Comparison of ENCODE assay signal across 8 cellular contexts in the genomic region with DNA sequence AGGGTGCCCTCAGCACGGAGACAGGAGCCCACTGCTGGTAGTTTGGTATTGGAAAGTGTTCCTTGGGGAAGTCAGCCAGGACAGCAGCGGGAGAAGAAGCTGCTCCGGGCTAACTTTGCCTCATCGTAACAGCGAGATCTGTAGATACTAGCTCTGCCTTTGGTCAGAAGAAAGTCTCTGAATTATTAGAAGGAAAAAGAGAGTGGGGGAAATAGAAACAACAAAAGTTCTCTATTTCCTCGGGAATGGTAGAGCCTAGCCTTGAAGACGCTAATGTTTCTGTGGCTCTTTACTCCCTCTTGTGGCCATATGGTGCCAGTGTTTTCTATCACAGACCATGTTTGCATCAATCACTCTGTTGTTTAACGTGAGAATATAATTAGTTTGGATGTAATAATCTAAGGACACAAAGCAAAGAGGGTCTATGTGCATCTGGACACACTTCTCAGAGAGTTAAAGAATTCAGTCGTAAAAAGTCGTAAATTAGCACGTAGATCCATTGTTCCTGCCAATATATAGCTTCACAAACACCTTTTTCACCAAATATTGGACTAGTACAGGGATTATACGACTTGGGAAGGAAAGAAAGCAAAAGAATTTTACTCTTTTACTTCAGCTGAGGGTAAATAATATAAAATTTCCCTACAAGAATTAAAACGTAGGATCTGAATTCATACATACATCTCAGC. TPM values are rescaled to one million over a fixed set of nuclear protein-coding genes. Genes with fewer than 3 reads are reported as not detected.
DNase-seq lines count a peak whose midpoint lies in the region; ATAC-seq, FAIRE-seq and TF ChIP-seq lines count a peak whose summit lies in the region.

No MANE protein-coding gene starts in this region.

- no TSS peak for BruUV-seq in PC-9 (replicated peaks; lab: Mats Ljungman, UMichigan)

- peaks cover 0 to 3% (median 0%) of the 10 kb centered on the region in 3 donors for H3K9me3 Mint-ChIP-seq in IgD-negative memory B cell
- no peaks in the 10 kb centered on the region for H3K9me3 Mint-ChIP-seq in activated T-helper 2 cell treated with anti-CD3 and anti-CD28 coated beads, Interferon-gamma antibody, Interleukin-2, Interleukin-4, amounts not matched to agents 10 μg/mL and 5 μg/mL and 100 μg/mL, durations not matched to agents 14 hours and 24 hours and 36 hours
- H3K9me3 Mint-ChIP-seq in natural killer cell treated with Interleukin-12 subunit alpha and Interleukin-12 subunit beta and Interleukin-15 and Interleukin-18, amount 100 ng/mL, for 72 hours, result no peaks in the 10 kb centered on the region

- no peak overlapping the region for H3K27ac ChIP-seq in PC-9

- H3K4me1 ChIP-seq in PC-9 (replicated peaks; ENCODE audit: insufficient read depth), result peaks cover 14% of the 10 kb centered on the region; the same call in 1 of the 2 replicates

- H3K4me3 ChIP-seq in PC-9 (peak overlapping the region; percentile 59), fibroblast of villous mesenchyme (ENCODE audit: low read depth, low read length) (peak overlapping the region; percentile 62)

- peak; percentile 62 for ATAC-seq in GM21576 (IDR thresholded peaks at IDR 0.05; ENCODE audit: unreplicated experiment)
- ATAC-seq in natural killer cell treated with Interleukin-12 subunit alpha and Interleukin-12 subunit beta and Interleukin-15 and Interleukin-18, amount 100 ng/mL, for 72 hours, result peak; percentile 77 to 79

- H3K4me3 Mint-ChIP-seq in IgD-negative memory B cell, result peak overlapping the region; percentile 60 to 97 (median 90)
- peak overlapping the region; percentile 83 for H3K4me3 Mint-ChIP-seq in activated T-helper 2 cell treated with anti-CD3 and anti-CD28 coated beads, Interferon-gamma antibody, Interleukin-2, Interleukin-4, amounts not matched to agents 10 μg/mL and 5 μg/mL and 100 μg/mL, durations not matched to agents 14 hours and 24 hours and 36 hours (ENCODE audit: low read depth)
- H3K4me3 Mint-ChIP-seq in natural killer cell treated with Interleukin-12 subunit alpha and Interleukin-12 subunit beta and Interleukin-15 and Interleukin-18, amount 100 ng/mL, for 72 hours, result peak overlapping the region; percentile 93

- intact Hi-C loops in PC-9 (cut with micrococcal nuclease; ENCODE audit: unreplicated experiment), result loop anchor here (1.0 to 10.0 kb wide), 7 partner anchors 55 to 424 kb away; a partner anchor contains a TSS
- intact Hi-C loops in activated T-helper 2 cell treated with anti-CD3 and anti-CD28 coated beads, Interferon-gamma antibody, Interleukin-2, Interleukin-4, amounts not matched to agents 10 μg/mL and 5 μg/mL and 100 μg/mL, durations not matched to agents 14 hours and 24 hours and 36 hours (cut with micrococcal nuclease), result loop anchor here (1.0 to 5.0 kb wide), 6 partner anchors 15 to 424 kb away; a partner anchor contains a TSS

- no peaks in the 10 kb centered on the region for H3F3A ChIP-seq in PC-9 (ENCODE audit: insufficient read depth, low read depth)

- H3K27me3 Mint-ChIP-seq in IgD-negative memory B cell, result no peaks in the 10 kb centered on the region
- peaks cover 9% of the 10 kb centered on the region for H3K27me3 Mint-ChIP-seq in activated T-helper 2 cell treated with anti-CD3 and anti-CD28 coated beads, Interferon-gamma antibody, Interleukin-2, Interleukin-4, amounts not matched to agents 10 μg/mL and 5 μg/mL and 100 μg/mL, durations not matched to agents 14 hours and 24 hours and 36 hours (ENCODE audit: low read depth)
- H3K27me3 Mint-ChIP-seq in natural killer cell treated with Interleukin-12 subunit alpha and Interleukin-12 subunit beta and Interleukin-15 and Interleukin-18, amount 100 ng/mL, for 72 hours, result no peaks in the 10 kb centered on the region

- H4K20me1 ChIP-seq in PC-9 (ENCODE audit: insufficient read depth), result no peaks in the 10 kb centered on the region

- peak overlapping the region; percentile 63 to 90 (median 83) for H3K27ac Mint-ChIP-seq in IgD-negative memory B cell
- peak overlapping the region; percentile 42 for H3K27ac Mint-ChIP-seq in activated T-helper 2 cell treated with anti-CD3 and anti-CD28 coated beads, Interferon-gamma antibody, Interleukin-2, Interleukin-4, amounts not matched to agents 10 μg/mL and 5 μg/mL and 100 μg/mL, durations not matched to agents 14 hours and 24 hours and 36 hours
- peak overlapping the region; percentile 81 to 99 for H3K27ac Mint-ChIP-seq in natural killer cell treated with Interleukin-12 subunit alpha and Interleukin-12 subunit beta and Interleukin-15 and Interleukin-18, amount 100 ng/mL, for 72 hours

- peaks cover 2% of the 10 kb centered on the region for H3K36me3 Mint-ChIP-seq in IgD-negative memory B cell
- no peaks in the 10 kb centered on the region for H3K36me3 Mint-ChIP-seq in activated T-helper 2 cell treated with anti-CD3 and anti-CD28 coated beads, Interferon-gamma antibody, Interleukin-2, Interleukin-4, amounts not matched to agents 10 μg/mL and 5 μg/mL and 100 μg/mL, durations not matched to agents 14 hours and 24 hours and 36 hours (ENCODE audit: low read depth)
- no peaks in the 10 kb centered on the region for H3K36me3 Mint-ChIP-seq in natural killer cell treated with Interleukin-12 subunit alpha and Interleukin-12 subunit beta and Interleukin-15 and Interleukin-18, amount 100 ng/mL, for 72 hours

- TF ChIP-seq CTCF in PC-9 (conservative IDR thresholded peaks at IDR 0.05) (peak; percentile 88), fibroblast of villous mesenchyme (IDR thresholded peaks at IDR 0.05; ENCODE audit: insufficient read depth, low read depth, low read length) (peak; percentile 96)

- DNase-seq in Daoy (ENCODE audit: low read depth), result peak; percentile 77
- peak; percentile 36 to 61 for DNase-seq in PC-9
- DNase-seq in activated T-helper 2 cell treated with anti-CD3 and anti-CD28 coated beads, Interferon-gamma antibody, Interleukin-2, Interleukin-4, amounts not matched to agents 10 μg/mL and 5 μg/mL and 100 μg/mL, durations not matched to agents 14 hours and 24 hours and 36 hours (ENCODE audit: low spot score), result peak; percentile 38
- peak; percentile 82 for DNase-seq in fibroblast of villous mesenchyme (ENCODE audit: low read depth)
- no peak for DNase-seq in natural killer cell treated with Interleukin-12 subunit alpha and Interleukin-12 subunit beta and Interleukin-15 and Interleukin-18, amount 100 ng/mL, for 72 hours (ENCODE audit: low spot score)
- DNase-seq in urothelium cell line (ENCODE audit: low spot score), result peak; percentile 75

- no peak for FAIRE-seq in urothelium cell line (lab: Jason Lieb, UNC)

- H3K36me3 ChIP-seq in PC-9 (ENCODE audit: low read depth), result no peaks in the 10 kb centered on the region

- H3K9me3 ChIP-seq in PC-9 (ENCODE audit: insufficient read depth, low read depth), result no peaks in the 10 kb centered on the region

- CTCF ChIA-PET in PC-9 (lab: Charles Lee), result interaction anchor here (0.5 to 2.0 kb wide), 10 partner anchors 23 to 437 kb away, joined by 3 to 13 read pairs (median 5); a partner anchor contains a TSS

- no peaks in the 10 kb centered on the region for H3K79me2 ChIP-seq in PC-9 (ENCODE audit: low read depth)

- H3K9me2 ChIP-seq in PC-9 (ENCODE audit: insufficient read depth), result no peaks in the 10 kb centered on the region

- H3K4me1 Mint-ChIP-seq in IgD-negative memory B cell, result peaks cover 42 to 52% (median 44%) of the 10 kb centered on the region in 3 donors
- H3K4me1 Mint-ChIP-seq in activated T-helper 2 cell treated with anti-CD3 and anti-CD28 coated beads, Interferon-gamma antibody, Interleukin-2, Interleukin-4, amounts not matched to agents 10 μg/mL and 5 μg/mL and 100 μg/mL, durations not matched to agents 14 hours and 24 hours and 36 hours (ENCODE audit: low read depth), result peaks cover 36% of the 10 kb centered on the region
- peaks cover 40 to 50% of the 10 kb centered on the region in 2 donors for H3K4me1 Mint-ChIP-seq in natural killer cell treated with Interleukin-12 subunit alpha and Interleukin-12 subunit beta and Interleukin-15 and Interleukin-18, amount 100 ng/mL, for 72 hours (ENCODE audit: low read depth in 2 of 2)

- H3K4me2 ChIP-seq in PC-9, result peak overlapping the region; percentile 76

- H2AFZ ChIP-seq in PC-9, result peak overlapping the region; percentile 85

- no peaks in the 10 kb centered on the region for H3K27me3 ChIP-seq in PC-9 (ENCODE audit: insufficient read depth, low read depth)

- POLR2A ChIA-PET in PC-9 (lab: Charles Lee; ENCODE audit: unreplicated experiment), result interaction anchor here (0.6 to 0.8 kb wide), 2 partner anchors 424 to 425 kb away, joined by 5 to 29 read pairs; a partner anchor contains a TSS

RNA-seq across cellular contexts. Expression of a gene that starts 40.2 kb away (rescaled TPM):
- total RNA-seq in Daoy (2014; rRNA removed; shearing (Covaris generic)), result 186 and 193 TPM in 2 replicates
- 117 TPM for polyA plus RNA-seq in IgD-negative memory B cell
- total RNA-seq in PC-9 (2021) (148 and 226 TPM in 2 replicates), fibroblast of villous mesenchyme (128 and 183 TPM in 2 replicates)
- 81.1 and 88.1 TPM in 2 replicates for total RNA-seq in activated T-helper 2 cell treated with anti-CD3 and anti-CD28 coated beads, Interferon-gamma antibody, Interleukin-2, Interleukin-4, amounts not matched to agents 10 μg/mL and 5 μg/mL and 100 μg/mL, durations not matched to agents 14 hours and 24 hours and 36 hours
- 100 to 1,000 TPM; 100 to 121 TPM for total RNA-seq in natural killer cell treated with Interleukin-12 subunit alpha and Interleukin-12 subunit beta and Interleukin-15 and Interleukin-18, amount 100 ng/mL, for 72 hours

RNA-seq across cellular contexts. Expression of a gene that starts 56.3 kb away (rescaled TPM):
- 51.7 and 52.8 TPM in 2 replicates for total RNA-seq in Daoy (2014; rRNA removed; shearing (Covaris generic))
- polyA plus RNA-seq in IgD-negative memory B cell, result 285 TPM
- total RNA-seq in PC-9 (2021), result 15.0 and 16.4 TPM in 2 replicates
- total RNA-seq in activated T-helper 2 cell treated with anti-CD3 and anti-CD28 coated beads, Interferon-gamma antibody, Interleukin-2, Interleukin-4, amounts not matched to agents 10 μg/mL and 5 μg/mL and 100 μg/mL, durations not matched to agents 14 hours and 24 hours and 36 hours, result 112 and 117 TPM in 2 replicates
- 12.1 and 17.4 TPM in 2 replicates for total RNA-seq in fibroblast of villous mesenchyme
- 100 to 1,000 TPM; 131 to 333 TPM for total RNA-seq in natural killer cell treated with Interleukin-12 subunit alpha and Interleukin-12 subunit beta and Interleukin-15 and Interleukin-18, amount 100 ng/mL, for 72 hours
